Comparison of ENCODE assay signal across 17 cellular contexts in the genomic region with DNA sequence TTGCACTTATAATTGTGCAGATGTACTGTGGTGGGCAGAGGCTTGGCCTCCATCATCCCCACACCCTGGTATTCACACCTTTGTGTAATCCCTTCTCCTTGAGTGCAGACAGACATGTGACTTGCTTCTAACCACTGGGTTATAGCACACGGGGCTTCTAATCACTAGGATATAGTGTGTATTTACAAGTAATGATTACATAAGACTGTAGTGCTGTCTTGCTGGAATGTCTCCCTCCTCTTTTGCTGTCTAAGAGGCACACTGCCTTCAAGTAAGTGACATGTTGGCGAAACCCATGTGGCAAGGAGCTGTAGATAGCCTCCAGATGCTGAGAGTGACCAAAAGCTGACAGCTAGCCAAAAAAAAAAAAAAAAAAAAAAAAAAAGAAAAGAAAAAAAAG.
DNase-seq lines count a peak whose midpoint lies in the region; ATAC-seq and TF ChIP-seq lines count a peak whose summit lies in the region.
"Had no signal": no experiment of that assay in that cellular context is flagged by ENCODE, and none has a peak within 500 bp of the region (broad histone marks: within the 10 kb centered on the region; RNA-seq: fewer than 3 reads in every experiment).

No MANE protein-coding gene starts in this region.

- no peaks in the 10 kb centered on the region for H3K9me3 ChIP-seq in Loucy (ENCODE audit: insufficient read depth, low read depth, low read length)
- no peaks in the 10 kb centered on the region for H3K9me3 ChIP-seq in left lung
- no peaks in the 10 kb centered on the region for H3K9me3 ChIP-seq in upper lobe of right lung
- no peaks in the 10 kb centered on the region for H3K9me3 ChIP-seq in adrenal gland (replicated peaks in 1 of 3)
- H3K9me3 ChIP-seq: MG63 had no signal

- no peak overlapping the region for H3K9ac ChIP-seq in Loucy (ENCODE audit: low read depth, low read length, poor library complexity, severe bottlenecking)
- H3K9ac ChIP-seq: GM23248, KMS-11 had no signal

- peak overlapping the region; percentile 45 for H2AFZ ChIP-seq in Loucy (ENCODE audit: low read length)
- H2AFZ ChIP-seq: GM23248 had no signal

- H3K36me3 ChIP-seq in Loucy (ENCODE audit: insufficient read depth, low read length) (no peaks in the 10 kb centered on the region), left lung (no peaks in the 10 kb centered on the region), upper lobe of right lung (no peaks in the 10 kb centered on the region), adrenal gland (replicated peaks in 1 of 2) (no peaks in the 10 kb centered on the region)
- H3K36me3 ChIP-seq: MG63 had no signal

- H3K27me3 ChIP-seq in Loucy (ENCODE audit: insufficient read depth, low read length, poor library complexity, severe bottlenecking) (no peaks in the 10 kb centered on the region), left lung (no peaks in the 10 kb centered on the region), upper lobe of right lung (no peaks in the 10 kb centered on the region), adrenal gland (no peaks in the 10 kb centered on the region)
- H3K27me3 ChIP-seq: MG63 had no signal

- H3K4me1 ChIP-seq in Loucy (ENCODE audit: insufficient read depth, low read length, poor library complexity, severe bottlenecking): peaks cover 27% of the 10 kb centered on the region
- H3K4me1 ChIP-seq in left lung: no peaks in the 10 kb centered on the region
- peaks cover 7% of the 10 kb centered on the region for H3K4me1 ChIP-seq in upper lobe of right lung
- H3K4me1 ChIP-seq in adrenal gland (replicated peaks in 1 of 2): peaks cover 0 to under 1% of the 10 kb centered on the region in 2 donors

- no peak overlapping the region for H3K4me2 ChIP-seq in Loucy (ENCODE audit: low read depth, low read length, poor library complexity, severe bottlenecking)
- H3K4me2 ChIP-seq: KMS-11 had no signal

- H3K27ac ChIP-seq in left lung: no peak overlapping the region
- H3K27ac ChIP-seq in upper lobe of right lung: no peak overlapping the region
- no peak overlapping the region for H3K27ac ChIP-seq in adrenal gland
- H3K27ac ChIP-seq: GM23248, KMS-11 had no signal

- no peaks in the 10 kb centered on the region for H3K9me2 ChIP-seq in Loucy (replicated peaks; ENCODE audit: low read depth, low read length)

- H3K36me3 Mint-ChIP-seq in endothelial cell (ENCODE audit: low read depth, unreplicated experiment): no peaks in the 10 kb centered on the region

- H3K4me3 ChIP-seq in Loucy (ENCODE audit: low read length, poor library complexity, severe bottlenecking) (no peak overlapping the region), left lung (no peak overlapping the region), upper lobe of right lung (no peak overlapping the region), adrenal gland (no peak overlapping the region)
- H3K4me3 ChIP-seq: GM23248, MG63 had no signal

- H4K20me1 ChIP-seq in Loucy (ENCODE audit: insufficient read depth, low read length, poor library complexity, severe bottlenecking): no peaks in the 10 kb centered on the region

- H3K4me1 Mint-ChIP-seq in endothelial cell (ENCODE audit: unreplicated experiment): peaks cover 16% of the 10 kb centered on the region

- DNase-seq in endothelial cell (ENCODE audit: low spot score) (no peak), left lung (no peak), upper lobe of right lung (no peak), adrenal gland (no peak), activated gamma-delta T cell (lab: John Stamatoyannopoulos, UW) (no peak)
- DNase-seq in activated CD4-positive, alpha-beta T cell treated with anti-CD3 and anti-CD28 coated beads for 48 hours: no peak
- DNase-seq: C1 segment of cervical spinal cord, DMS 273 treated with DMSO at 0.1 percent for 48 hours, GM23248, MG63, NCI-H1092 treated with DMSO at 0.1 percent for 48 hours, NCI-H1694 treated with DMSO at 0.1 percent for 48 hours, NCI-H446, NCI-H748 treated with DMSO at 0.1 percent for 48 hours, Right ventricle myocardium superior had no signal

- intact Hi-C loops in left lung (cut with DNase I) (no loop called here), upper lobe of right lung (cut with DNase I) (no loop called here), adrenal gland (cut with DNase I) (no loop called here)

- no peaks in the 10 kb centered on the region for H3K9me3 Mint-ChIP-seq in endothelial cell (ENCODE audit: unreplicated experiment)

- ATAC-seq in left lung: peak; percentile 22
- ATAC-seq in upper lobe of right lung: peak; percentile 44

- WGBS in adrenal gland, 4 donors: 83 to 93% (median 87%) methylated on average over 2 of the region's 2 CpGs

- TF ChIP-seq POLR2A in adrenal gland (IDR thresholded peaks at IDR 0.05): no peak

- H3K27ac Mint-ChIP-seq in endothelial cell (ENCODE audit: unreplicated experiment): peak overlapping the region; percentile 75

- H3F3A ChIP-seq in Loucy (ENCODE audit: low read depth): no peaks in the 10 kb centered on the region

- peaks cover 2% of the 10 kb centered on the region for H3K27me3 Mint-ChIP-seq in endothelial cell (ENCODE audit: unreplicated experiment)

- TF ChIP-seq CTCF in Loucy (conservative IDR thresholded peaks at IDR 0.05; ENCODE audit: low read length) (no peak), endothelial cell (IDR thresholded peaks at IDR 0.05; ENCODE audit: unreplicated experiment) (no peak), left lung (IDR thresholded peaks at IDR 0.05) (no peak), upper lobe of right lung (IDR thresholded peaks at IDR 0.05) (no peak), adrenal gland (IDR thresholded peaks at IDR 0.05) (no peak)

- H3K4me3 Mint-ChIP-seq in endothelial cell (ENCODE audit: unreplicated experiment): no peak overlapping the region

- no peaks in the 10 kb centered on the region for H3K79me2 ChIP-seq in Loucy (ENCODE audit: insufficient read depth, low read length)
